22 cellular contexts compared by ENCODE assay signal in the genomic region with DNA sequence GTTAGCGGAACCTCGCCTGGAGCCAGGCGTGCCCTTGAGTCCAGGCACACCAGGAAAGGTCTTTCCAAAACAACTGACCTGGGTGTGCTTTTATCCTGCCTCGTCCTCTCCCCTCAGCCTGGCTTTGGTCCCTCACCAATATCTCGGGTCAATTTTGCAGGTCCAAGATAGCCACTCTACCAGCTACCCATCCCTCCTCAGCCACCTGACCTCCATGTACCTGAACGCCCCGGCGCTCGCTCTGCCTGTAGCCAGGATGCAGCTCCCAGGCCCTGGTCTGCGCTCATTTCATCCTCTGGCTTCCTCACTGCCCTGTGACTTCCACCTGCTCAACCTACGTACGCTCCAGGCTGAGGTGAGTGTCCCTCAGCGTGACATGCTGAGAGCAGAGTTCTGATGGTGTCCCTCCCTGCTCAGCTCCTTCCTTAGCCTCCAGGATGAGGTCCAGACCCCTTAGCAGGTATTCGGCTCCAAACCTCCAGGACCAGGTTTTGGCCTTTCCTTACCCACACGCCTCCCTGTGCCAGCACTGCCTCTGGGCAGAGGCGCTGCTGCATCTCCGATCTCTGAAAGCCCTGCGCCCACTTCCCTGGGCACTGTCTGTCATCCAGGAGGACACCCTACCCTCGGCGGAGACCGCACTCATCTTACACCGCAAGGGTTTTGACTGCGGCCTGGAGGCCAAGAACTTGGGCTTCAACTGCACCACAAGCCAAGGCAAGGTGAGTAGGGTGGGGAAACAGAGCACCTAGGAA. TPM values are rescaled to one million over a fixed set of nuclear protein-coding genes. Genes with fewer than 3 reads are reported as not detected.
DNase-seq lines count a peak whose midpoint lies in the region; ATAC-seq and TF ChIP-seq lines count a peak whose summit lies in the region.
"Had no signal": no experiment of that assay in that cellular context is flagged by ENCODE, and none has a peak within 500 bp of the region (broad histone marks: within the 10 kb centered on the region; RNA-seq: fewer than 3 reads in every experiment).

No MANE protein-coding gene starts in this region.

- peak overlapping the region; percentile 25 for H4K91ac ChIP-seq in mesenchymal stem cell (ENCODE audit: low read length)

- TF ChIP-seq EP300 in transverse colon (IDR thresholded peaks at IDR 0.05; ENCODE audit: low read depth), result no peak

- no peak overlapping the region for H3K18ac ChIP-seq in mesenchymal stem cell (ENCODE audit: low read depth in 1 of 2, low read length in 2 of 2)

- H3K14ac ChIP-seq in mesenchymal stem cell (ENCODE audit: low read length in 2 of 2), result no peak overlapping the region

- H3K79me1 ChIP-seq in mesenchymal stem cell (replicated peaks; ENCODE audit: low read length, poor library complexity, severe bottlenecking), result no peaks in the 10 kb centered on the region

- H3K9me3 ChIP-seq in heart left ventricle, result no peaks in the 10 kb centered on the region
- no peaks in the 10 kb centered on the region for H3K9me3 ChIP-seq in mesenchymal stem cell (ENCODE audit: control insufficient read depth, low read length)
- H3K9me3 ChIP-seq in testis, result no peaks in the 10 kb centered on the region
- no peaks in the 10 kb centered on the region for H3K9me3 ChIP-seq in MG63
- H3K9me3 ChIP-seq in transverse colon, result no peaks in the 10 kb centered on the region

- no peak overlapping the region for H2BK5ac ChIP-seq in mesenchymal stem cell (ENCODE audit: low read depth, low read length, poor library complexity, severe bottlenecking)

- H3K36me3 ChIP-seq in heart left ventricle (peaks cover 3 to 94% (median 89%) of the 10 kb centered on the region in 9 donors), mesenchymal stem cell (ENCODE audit: control insufficient read depth in 1 of 2, insufficient read depth in 2 of 2, low read depth in 1 of 2, low read length in 2 of 2) (peaks cover 50 to 80% of the 10 kb centered on the region in 2 experiments), testis (ENCODE audit: low read depth, missing control alignments) (no peaks in the 10 kb centered on the region), MG63 (peaks cover 38% of the 10 kb centered on the region), transverse colon (peaks cover 0 to 64% (median 19%) of the 10 kb centered on the region in 4 donors)

- no peak overlapping the region for H2BK12ac ChIP-seq in mesenchymal stem cell (ENCODE audit: low read length in 2 of 2)

- peak overlapping the region; percentile 4 to 85 (median 74) for H3K27ac ChIP-seq in heart left ventricle
- no peak overlapping the region for H3K27ac ChIP-seq in mesenchymal stem cell (ENCODE audit: low read length, poor library complexity, severe bottlenecking)
- H3K27ac ChIP-seq in testis, result peak overlapping the region; percentile 74 to 86
- no peak overlapping the region for H3K27ac ChIP-seq in transverse colon
- H3K27ac ChIP-seq: GM23248, RWPE1 had no signal

- H2BK120ac ChIP-seq in mesenchymal stem cell (ENCODE audit: low read depth, low read length), result no peak overlapping the region

- no peak overlapping the region for H3K4me3 ChIP-seq in heart left ventricle
- no peak overlapping the region for H3K4me3 ChIP-seq in mesenchymal stem cell (ENCODE audit: insufficient read depth in 1 of 2, low read depth in 1 of 2, low read length in 2 of 2)
- H3K4me3 ChIP-seq in testis, result no peak overlapping the region
- no peak overlapping the region for H3K4me3 ChIP-seq in MG63
- H3K4me3 ChIP-seq in transverse colon, result no peak overlapping the region
- H3K4me3 ChIP-seq: GM23248 had no signal

- no peak overlapping the region for H2BK15ac ChIP-seq in mesenchymal stem cell (ENCODE audit: low read depth, poor library complexity, severe bottlenecking)

- WGBS in heart left ventricle, 4 donors, result 89 to 92% (median 91%) methylated on average over 23 of the region's 23 CpGs
- 93% methylated on average over 23 of the region's 23 CpGs for WGBS in mesenchymal stem cell
- WGBS in testis, 2 donors, result 92 to 94% methylated on average over 23 of the region's 23 CpGs
- WGBS in transverse colon (ENCODE audit: low coverage in 1 of 2), 2 donors, result 96 to 100% methylated on average over 4 to 22 of the region's 23 CpGs

- H3K27me3 ChIP-seq in heart left ventricle (no peaks in the 10 kb centered on the region), mesenchymal stem cell (ENCODE audit: control insufficient read depth in 1 of 2, insufficient read depth in 1 of 2, low read length in 2 of 2) (no peaks in the 10 kb centered on the region), testis (no peaks in the 10 kb centered on the region), MG63 (no peaks in the 10 kb centered on the region), transverse colon (no peaks in the 10 kb centered on the region)

- TF ChIP-seq POLR2A in heart left ventricle (IDR thresholded peaks at IDR 0.05) (no peak), testis (IDR thresholded peaks at IDR 0.05) (no peak), transverse colon (IDR thresholded peaks at IDR 0.05) (no peak)

- no peak for TF ChIP-seq CTCF in heart left ventricle (IDR thresholded peaks at IDR 0.05)
- no peak for TF ChIP-seq CTCF in testis (IDR thresholded peaks at IDR 0.05)
- no peak for TF ChIP-seq CTCF in transverse colon (IDR thresholded peaks at IDR 0.05)

- H3K4me1 ChIP-seq in heart left ventricle (peaks cover 0 to 46% (median 10%) of the 10 kb centered on the region in 12 donors), mesenchymal stem cell (ENCODE audit: control insufficient read depth, insufficient read depth, low read depth, low read length) (peaks cover 17% of the 10 kb centered on the region), testis (peaks cover 7% of the 10 kb centered on the region), transverse colon (no peaks in the 10 kb centered on the region)

- no peak overlapping the region for H3K9ac ChIP-seq in mesenchymal stem cell (ENCODE audit: low read length)
- H3K9ac ChIP-seq: GM23248 had no signal

- no peak overlapping the region for H3K4ac ChIP-seq in mesenchymal stem cell (ENCODE audit: low read depth in 1 of 2, low read length in 2 of 2)

- peak overlapping the region; percentile 4 for H4K8ac ChIP-seq in mesenchymal stem cell (ENCODE audit: low read length)

- ATAC-seq in heart left ventricle (no peak), HG02759 (IDR thresholded peaks at IDR 0.05; ENCODE audit: unreplicated experiment) (no peak)

- in situ Hi-C loops in transverse colon (cut with MboI; ENCODE audit: low pct_ligation_motif_present in 1 of 4, low pct_unique_long_range_greater_than_20kb in 1 of 4, low sequenced_read_pairs in 3 of 4), result no loop called here

- H3K4me2 ChIP-seq in mesenchymal stem cell (ENCODE audit: low read length, poor library complexity, severe bottlenecking), result no peak overlapping the region

- intact Hi-C loops in heart left ventricle (cut with DNase I) (no loop called here), cardiac septum (cut with DNase I) (no loop called here), testis (cut with DNase I; ENCODE audit: low total_unique reads) (no loop called here), transverse colon (cut with DNase I; ENCODE audit: low total_unique reads) (no loop called here)

- DNase-seq in heart left ventricle, result no peak
- no peak for DNase-seq in cardiac septum (ENCODE audit: low spot score)
- DNase-seq in epidermal melanocyte (ENCODE audit: insufficient read length, low spot score), result peak; percentile 11
- no peak for DNase-seq in mesenchymal stem cell
- DNase-seq in testis, result no peak
- DNase-seq in MG63, result no peak
- DNase-seq in transverse colon, result no peak
- DNase-seq: 8988T; AML-193; C1 segment of cervical spinal cord; Calu3; CD8-positive, alpha-beta memory T cell; DMS153; GM23248; HCEC 1CT; IMR-90; NCI-H187 treated with DMSO at 0.1 percent for 48 hours; NCI-H2227 treated with DMSO at 0.1 percent for 48 hours; NCI-H510A; NCI-H748 treated with DMSO at 0.1 percent for 48 hours had no signal

- H2AFZ ChIP-seq in mesenchymal stem cell (ENCODE audit: low read depth, low read length), result no peak overlapping the region
- H2AFZ ChIP-seq: GM23248 had no signal

- H3K23ac ChIP-seq in mesenchymal stem cell (ENCODE audit: low read length in 2 of 2), result no peak overlapping the region

- no peak overlapping the region for H2AK5ac ChIP-seq in mesenchymal stem cell (ENCODE audit: low read length, severe bottlenecking)

RNA-seq across cellular contexts. Expression of gene HDDC3, which starts 14.1 kb away (rescaled TPM):
- total RNA-seq in heart left ventricle (10 to 100 TPM; 10.9 to 19.9 (median 15.2) TPM), cardiac septum (11.8 TPM), testis (10 to 100 TPM; 16.7 to 18.3 TPM), transverse colon (10 to 100 TPM; 13.8 to 21.8 (median 17.9) TPM)
- polyA plus RNA-seq in heart left ventricle (10 to 100 TPM; 13.9 to 16.8 TPM), testis (ENCODE audit: insufficient read depth, low read depth, low replicate concordance) (12.1 TPM)
- 7.3 TPM for polyA plus RNA-seq in mesenchymal stem cell (2013, experiment 1 of 2)
- polyA plus RNA-seq in mesenchymal stem cell (2013, experiment 2 of 2), result 7.2 TPM
- total RNA-seq in MG63 (2014; rRNA removed; shearing (Covaris generic); ENCODE audit: low replicate concordance), result 32.6 and 51.9 TPM in 2 replicates

RNA-seq across cellular contexts. Expression of gene MAN2A2, which starts 15.1 kb away (rescaled TPM):
- total RNA-seq in heart left ventricle, result 100 to 1,000 TPM in 3 of 9 donors, 10 to 100 TPM in 6; 62.2 to 145 (median 89.0) TPM
- 10 to 100 TPM; 38.7 to 42.3 TPM for polyA plus RNA-seq in heart left ventricle
- total RNA-seq in cardiac septum, result 73.3 TPM
- polyA plus RNA-seq in mesenchymal stem cell (2013, experiment 1 of 2), result 23.9 TPM
- polyA plus RNA-seq in mesenchymal stem cell (2013, experiment 2 of 2), result 23.2 TPM
- total RNA-seq in testis, result 100 to 1,000 TPM; 128 to 151 TPM
- 101 TPM for polyA plus RNA-seq in testis (ENCODE audit: insufficient read depth, low read depth, low replicate concordance)
- total RNA-seq in MG63 (2014; rRNA removed; shearing (Covaris generic); ENCODE audit: low replicate concordance), result 9.5 and 45.8 TPM in 2 replicates
- total RNA-seq in transverse colon, result 100 to 1,000 TPM in 2 of 4 donors, 10 to 100 TPM in 2; 46.8 to 109 (median 86.4) TPM

RNA-seq across cellular contexts. Expression of gene UNC45A, which starts 16.9 kb away (rescaled TPM):
- total RNA-seq in heart left ventricle, result 10 to 100 TPM; 12.0 to 34.0 (median 21.9) TPM
- polyA plus RNA-seq in heart left ventricle, result 10 to 100 TPM; 20.0 to 24.9 TPM
- 27.2 TPM for total RNA-seq in cardiac septum
- 30.4 TPM for polyA plus RNA-seq in mesenchymal stem cell (2013, experiment 1 of 2)
- polyA plus RNA-seq in mesenchymal stem cell (2013, experiment 2 of 2), result 28.6 TPM
- 10 to 100 TPM; 48.9 to 56.9 TPM for total RNA-seq in testis
- 59.6 TPM for polyA plus RNA-seq in testis (ENCODE audit: insufficient read depth, low read depth, low replicate concordance)
- total RNA-seq in MG63 (2014; rRNA removed; shearing (Covaris generic); ENCODE audit: low replicate concordance), result 43.1 and 64.2 TPM in 2 replicates
- 100 to 1,000 TPM in 1 of 4 donors, 10 to 100 TPM in 3; 34.4 to 142 (median 52.9) TPM for total RNA-seq in transverse colon

RNA-seq across cellular contexts. Expression of gene FES, which starts 33.9 kb away (rescaled TPM):
- total RNA-seq in heart left ventricle (10 to 100 TPM; 10.7 to 37.5 (median 15.9) TPM), cardiac septum (16.2 TPM), testis (10 to 100 TPM; 18.6 to 23.1 TPM), transverse colon (10 to 100 TPM in 3 of 4 donors, 1 to 10 TPM in 1; 7.0 to 18.3 (median 14.0) TPM)
- polyA plus RNA-seq in heart left ventricle (10 to 100 TPM; 15.6 to 16.4 TPM), testis (ENCODE audit: insufficient read depth, low read depth, low replicate concordance) (14.4 TPM)
- polyA plus RNA-seq in mesenchymal stem cell (2013, experiment 1 of 2), result 5.5 TPM
- polyA plus RNA-seq in mesenchymal stem cell (2013, experiment 2 of 2), result 5.3 TPM
- 10.5 and 13.7 TPM in 2 replicates for total RNA-seq in MG63 (2014; rRNA removed; shearing (Covaris generic); ENCODE audit: low replicate concordance)

RNA-seq across cellular contexts. Expression of gene RCCD1, which starts 36.5 kb away (rescaled TPM):
- 10 to 100 TPM in 1 of 9 donors, 1 to 10 TPM in 8; 5.6 to 11.1 (median 7.3) TPM for total RNA-seq in heart left ventricle
- polyA plus RNA-seq in heart left ventricle, result 1 to 10 TPM; 5.4 to 6.9 TPM
- total RNA-seq in cardiac septum, result 10.8 TPM
- polyA plus RNA-seq in mesenchymal stem cell (2013, experiment 1 of 2), result 5.6 TPM
- polyA plus RNA-seq in mesenchymal stem cell (2013, experiment 2 of 2), result 5.7 TPM
- total RNA-seq in testis, result 10 to 100 TPM; 17.5 TPM
- polyA plus RNA-seq in testis (ENCODE audit: insufficient read depth, low read depth, low replicate concordance), result 21.1 TPM
- 25.7 and 27.5 TPM in 2 replicates for total RNA-seq in MG63 (2014; rRNA removed; shearing (Covaris generic); ENCODE audit: low replicate concordance)
- 100 to 1,000 TPM in 1 of 4 donors, 10 to 100 TPM in 3; 13.1 to 438 (median 16.2) TPM for total RNA-seq in transverse colon

Comparison
In these comparisons a context has a peak if more than half of its experiments do, and no peak if none do; other contexts are left out.
1. H3K27ac ChIP-seq: peak in heart left ventricle (12 of 12) and testis (2 of 2); none in mesenchymal stem cell (single experiment) and transverse colon (0 of 4).